In genomic region chr1:162003061-162003824, GRCh38 we compare ENCODE assay signal across 1 cellular context.
TF ChIP-seq lines count a peak whose summit lies in the region.

No MANE protein-coding gene starts in this region.

TF ChIP-seq in GM23338, 12 proteins besides CTCF, POLR2A, EP300 and RAD21:
- TF ChIP-seq ZNF462 (CRISPR knock-in tag; IDR thresholded peaks at IDR 0.05) (no peak), ETS1 (IDR thresholded peaks at IDR 0.05) (no peak), REST (IDR thresholded peaks at IDR 0.05; ENCODE audit: unreplicated experiment) (no peak), ZNF331 (CRISPR knock-in tag; IDR thresholded peaks at IDR 0.05; ENCODE audit: low read depth) (no peak), ZNF114 (CRISPR knock-in tag; IDR thresholded peaks at IDR 0.05) (no peak), STAT1 (IDR thresholded peaks at IDR 0.05; ENCODE audit: unreplicated experiment) (no peak), NANOG (IDR thresholded peaks at IDR 0.05; ENCODE audit: borderline replicate concordance) (no peak), EZH2phosphoT487 (IDR thresholded peaks at IDR 0.05; ENCODE audit: unreplicated experiment) (no peak), EZH2 (IDR thresholded peaks at IDR 0.05; ENCODE audit: low read depth, unreplicated experiment) (no peak), POLR2AphosphoS5 (IDR thresholded peaks at IDR 0.05; ENCODE audit: low read depth) (no peak), JUNB (IDR thresholded peaks at IDR 0.05; ENCODE audit: unreplicated experiment) (no peak), CREB1 (CRISPR knock-in tag; IDR thresholded peaks at IDR 0.05; ENCODE audit: low read depth) (no peak)
